8 cellular contexts compared by ENCODE assay signal in the genomic region with DNA sequence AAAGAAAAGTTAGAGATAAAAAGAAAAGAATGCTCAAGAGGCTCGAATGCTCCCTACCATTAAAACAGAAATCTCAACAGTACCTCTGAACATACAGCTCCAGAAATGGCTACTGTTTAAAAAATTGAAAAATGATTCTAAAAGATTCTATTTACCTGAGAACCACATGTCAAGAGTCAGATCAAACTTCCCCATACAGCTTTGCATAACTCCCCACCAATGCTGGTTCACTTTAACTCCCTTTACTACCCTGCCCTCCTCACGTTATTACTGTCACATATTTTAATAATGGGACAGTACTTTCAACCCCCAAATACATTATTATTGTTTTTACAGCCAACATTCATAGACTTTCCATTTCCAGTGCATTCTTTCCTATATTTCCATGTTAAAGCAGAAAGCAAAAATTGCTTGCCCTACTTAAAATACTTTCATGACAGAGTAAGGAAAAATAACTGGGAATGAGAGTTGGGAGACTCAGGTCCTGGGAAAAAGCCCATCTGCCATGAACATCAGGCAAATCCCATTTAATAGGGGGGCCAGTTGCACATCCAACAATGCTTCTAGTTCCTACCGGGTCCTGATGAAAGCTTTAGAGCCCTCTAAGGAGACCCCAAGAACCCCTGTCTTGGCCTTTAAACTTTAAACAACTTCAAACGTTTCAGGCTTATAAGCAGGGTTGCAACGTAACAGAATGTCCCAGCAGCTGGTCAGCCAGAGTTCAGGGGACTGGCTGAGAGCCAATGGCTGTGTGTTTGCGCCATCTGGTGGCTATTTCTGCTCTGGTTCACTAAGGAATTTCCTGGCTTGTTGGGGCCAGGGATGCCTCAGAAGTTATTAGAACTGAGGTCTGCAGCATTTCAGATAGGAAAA.
A peak's percentile ranks its signal among the peaks of the same experiment; 100 is the strongest.
DNase-seq lines count a peak whose midpoint lies in the region; ATAC-seq and FAIRE-seq lines count a peak whose summit lies in the region.

No MANE protein-coding gene starts in this region.

- CTCF ChIA-PET in activated CD4-positive, alpha-beta memory T cell treated with anti-CD3 and anti-CD28 coated beads for 36 hours (lab: Charles Lee): interaction anchor here (0.7 to 2.5 kb wide), 18 partner anchors 10 to 760 kb away, joined by 3 to 15 read pairs (median 5); no protein-coding TSS in a partner anchor

- FAIRE-seq in G401.6 (lab: Jason Lieb, UNC): peak; percentile 54

- intact Hi-C loops in activated CD4-positive, alpha-beta memory T cell treated with anti-CD3 and anti-CD28 coated beads for 36 hours (cut with micrococcal nuclease): loop anchor here (5.0 to 10.0 kb wide), 2 partner anchors 634 to 714 kb away; no protein-coding TSS in a partner anchor

- H3K9me3 Mint-ChIP-seq in activated CD4-positive, alpha-beta memory T cell treated with anti-CD3 and anti-CD28 coated beads for 36 hours: no peaks in the 10 kb centered on the region
- no peaks in the 10 kb centered on the region for H3K9me3 Mint-ChIP-seq in effector memory CD8-positive, alpha-beta T cell

- POLR2A ChIA-PET in activated CD4-positive, alpha-beta memory T cell treated with anti-CD3 and anti-CD28 coated beads for 36 hours (lab: Charles Lee): no interaction called here

- peaks cover 42% of the 10 kb centered on the region for H3K36me3 Mint-ChIP-seq in activated CD4-positive, alpha-beta memory T cell treated with anti-CD3 and anti-CD28 coated beads for 36 hours
- H3K36me3 Mint-ChIP-seq in effector memory CD8-positive, alpha-beta T cell (ENCODE audit: insufficient read depth): peaks cover 20% of the 10 kb centered on the region

- H3K27ac Mint-ChIP-seq in activated CD4-positive, alpha-beta memory T cell treated with anti-CD3 and anti-CD28 coated beads for 36 hours: no peak overlapping the region
- no peak overlapping the region for H3K27ac Mint-ChIP-seq in effector memory CD8-positive, alpha-beta T cell

- peaks cover 11% of the 10 kb centered on the region for H3K4me1 Mint-ChIP-seq in activated CD4-positive, alpha-beta memory T cell treated with anti-CD3 and anti-CD28 coated beads for 36 hours (ENCODE audit: low read depth)
- no peaks in the 10 kb centered on the region for H3K4me1 Mint-ChIP-seq in effector memory CD8-positive, alpha-beta T cell (ENCODE audit: low read depth in 2 of 2)

- no peak overlapping the region for H3K4me3 Mint-ChIP-seq in activated CD4-positive, alpha-beta memory T cell treated with anti-CD3 and anti-CD28 coated beads for 36 hours
- H3K4me3 Mint-ChIP-seq in effector memory CD8-positive, alpha-beta T cell: no peak overlapping the region

- H3K27me3 Mint-ChIP-seq in activated CD4-positive, alpha-beta memory T cell treated with anti-CD3 and anti-CD28 coated beads for 36 hours: no peaks in the 10 kb centered on the region
- no peaks in the 10 kb centered on the region for H3K27me3 Mint-ChIP-seq in effector memory CD8-positive, alpha-beta T cell

- DNase-seq in NCI-H510A treated with DMSO at 0.1 percent for 48 hours (lab: John Stamatoyannopoulos, UW): peak; percentile 71
- peak; percentile 62 for DNase-seq in activated CD4-positive, alpha-beta memory T cell treated with anti-CD3 and anti-CD28 coated beads for 36 hours
- DNase-seq in effector memory CD8-positive, alpha-beta T cell: peak; percentile 37 to 47 (median 41)
- peak; percentile 85 to 90 for DNase-seq in lung microvascular endothelial cell (ENCODE audit: low read depth in 2 of 2)
- DNase-seq in stimulated activated CD8-positive, alpha-beta memory T cell treated with anti-CD3 and anti-CD28 coated beads, Interleukin-12 subunit alpha, Interleukin-12 subunit beta, amount 100 ng/mL, for 1 hour (ENCODE audit: low read depth): peak; percentile 14

- ATAC-seq in HG03045 (IDR thresholded peaks at IDR 0.05; ENCODE audit: unreplicated experiment): peak; percentile 64
- peak; percentile 32 for ATAC-seq in effector memory CD8-positive, alpha-beta T cell (replicated peaks)
- no peak for ATAC-seq in HG03196 (IDR thresholded peaks at IDR 0.05; ENCODE audit: unreplicated experiment)

Comparison
In these comparisons a context has a peak if more than half of its experiments do, and no peak if none do; other contexts are left out.
1. DNase-seq: peak in every context shown above with its lines; median percentile 88 in lung microvascular endothelial cell; 71 in NCI-H510A treated with DMSO at 0.1 percent for 48 hours; 62 in activated CD4-positive, alpha-beta memory T cell treated with anti-CD3 and anti-CD28 coated beads for 36 hours; 41 in effector memory CD8-positive, alpha-beta T cell; 14 in stimulated activated CD8-positive, alpha-beta memory T cell treated with anti-CD3 and anti-CD28 coated beads, Interleukin-12 subunit alpha, Interleukin-12 subunit beta, amount 100 ng/mL, for 1 hour.